Comparison of ENCODE assay signal across 7 cellular contexts in genomic region chr16:5442986-5443385, GRCh38.
"Had no signal": no experiment of that assay in that cellular context is flagged by ENCODE, and none has a peak within 500 bp of the region (broad histone marks: within the 10 kb centered on the region; RNA-seq: fewer than 3 reads in every experiment).

No MANE protein-coding gene starts in this region.

- H3K27ac ChIP-seq: HL-60, KMS-11 had no signal

- H3K4me3 ChIP-seq: K562 had no signal

- DNase-seq: IMR-90, KBM-7, KG1 had no signal

- ATAC-seq: HepG2, K562 had no signal
